Comparison of ENCODE assay signal across 29 cellular contexts in genomic region chr5:148085934-148086333, GRCh38. TPM values are rescaled to one million over a fixed set of nuclear protein-coding genes. Genes with fewer than 3 reads are reported as not detected.
DNase-seq lines count a peak whose midpoint lies in the region; ATAC-seq and TF ChIP-seq lines count a peak whose summit lies in the region.
"Had no signal": no experiment of that assay in that cellular context is flagged by ENCODE, and none has a peak within 500 bp of the region (broad histone marks: within the 10 kb centered on the region; RNA-seq: fewer than 3 reads in every experiment).

No MANE protein-coding gene starts in this region.

- H3K4me1 ChIP-seq in thyroid gland: no peaks in the 10 kb centered on the region
- H3K4me1 ChIP-seq: testis had no signal

- DNase-seq in NCI-H2171 treated with DMSO at 0.1 percent for 48 hours (lab: John Stamatoyannopoulos, UW): peak; percentile 23
- DNase-seq in NCI-H2171 (lab: John Stamatoyannopoulos, UW): no peak
- peak; percentile 4 for DNase-seq in fibroblast of villous mesenchyme (ENCODE audit: low read depth)
- peak; percentile 60 to 75 for DNase-seq in thyroid gland
- no peak for DNase-seq in activated effector memory CD4-positive, alpha-beta T cell treated with anti-CD3 and anti-CD28 coated beads, Interleukin-2, amount 50 U/mL, for 16 hours
- no peak for DNase-seq in activated T-cell treated with anti-CD3 and anti-CD28 coated beads, Interleukin-2, amount 50 U/mL, for 48 hours
- DNase-seq: activated CD4-positive, alpha-beta memory T cell treated with anti-CD3 and anti-CD28 coated beads for 36 hours; activated CD4-positive, CD25-positive, alpha-beta regulatory T cell treated with anti-CD3 and anti-CD28 coated beads, Interleukin-2, amount 50 U/mL, for 72 hours; activated CD8-positive, alpha-beta memory T cell treated with anti-CD3 and anti-CD28 coated beads, Interleukin-2, amount 50 U/mL, for 4 hours; activated naive CD4-positive, alpha-beta T cell treated with anti-CD3 and anti-CD28 coated beads, Interleukin-2, amount 10 ng/mL, durations not matched to agents 7 days and 5 days; body of pancreas; cerebellar nuclear complex; dermis blood vessel endothelial cell; endodermal cell; Kasumi-1; mesendoderm; NCI-H1436 treated with DMSO at 0.1 percent for 48 hours; ovary; SHP77; stimulated activated naive CD4-positive, alpha-beta T cell treated with Interleukin-2 at 50 U/mL for 16 hours; testis had no signal

- TF ChIP-seq POLR2A in thyroid gland (IDR thresholded peaks at IDR 0.05): no peak

- 33 to 34% methylated on average over 3 of the region's 3 CpGs for WGBS in thyroid gland, 2 donors

- no peaks in the 10 kb centered on the region for H3K36me3 ChIP-seq in thyroid gland
- H3K36me3 ChIP-seq: ovary had no signal

- H3K4me3 ChIP-seq in fibroblast of villous mesenchyme (ENCODE audit: low read depth, low read length) (no peak overlapping the region), thyroid gland (replicated peaks in 1 of 3) (no peak overlapping the region)
- H3K4me3 ChIP-seq: body of pancreas, ovary, testis had no signal

- H3K27ac ChIP-seq in thyroid gland: no peak overlapping the region
- H3K27ac ChIP-seq: 22Rv1, body of pancreas, ovary, testis had no signal

- intact Hi-C loops in thyroid gland (cut with DNase I): no loop called here

- ATAC-seq in SK-N-SH treated with all-trans-retinoic acid at 6 μM for 48 hours (peak; percentile 79), GM21737 (IDR thresholded peaks at IDR 0.05; ENCODE audit: unreplicated experiment) (no peak)
- ATAC-seq: body of pancreas, left lobe of liver, Panc1 had no signal

- H3K9me3 ChIP-seq in thyroid gland: no peaks in the 10 kb centered on the region
- H3K9me3 ChIP-seq: body of pancreas, ovary, testis had no signal

- H3K27me3 ChIP-seq in thyroid gland: no peaks in the 10 kb centered on the region
- H3K27me3 ChIP-seq: body of pancreas, ovary, testis had no signal

- TF ChIP-seq CTCF in fibroblast of villous mesenchyme (IDR thresholded peaks at IDR 0.05; ENCODE audit: insufficient read depth, low read depth, low read length): no peak
- TF ChIP-seq CTCF in thyroid gland (IDR thresholded peaks at IDR 0.05): no peak

TF ChIP-seq in SK-N-SH treated with all-trans-retinoic acid at 6 μM for 48 hours, 23 proteins besides CTCF, POLR2A, EP300 and RAD21:
- TF ChIP-seq ARNTL (CRISPR knock-in tag; IDR thresholded peaks at IDR 0.05; ENCODE audit: borderline replicate concordance, low read depth): no peak
- TF ChIP-seq BACH2 (CRISPR knock-in tag; IDR thresholded peaks at IDR 0.05; ENCODE audit: borderline replicate concordance): no peak
- no peak for TF ChIP-seq ESRRG (CRISPR knock-in tag; IDR thresholded peaks at IDR 0.05)
- TF ChIP-seq, protein P1, sequence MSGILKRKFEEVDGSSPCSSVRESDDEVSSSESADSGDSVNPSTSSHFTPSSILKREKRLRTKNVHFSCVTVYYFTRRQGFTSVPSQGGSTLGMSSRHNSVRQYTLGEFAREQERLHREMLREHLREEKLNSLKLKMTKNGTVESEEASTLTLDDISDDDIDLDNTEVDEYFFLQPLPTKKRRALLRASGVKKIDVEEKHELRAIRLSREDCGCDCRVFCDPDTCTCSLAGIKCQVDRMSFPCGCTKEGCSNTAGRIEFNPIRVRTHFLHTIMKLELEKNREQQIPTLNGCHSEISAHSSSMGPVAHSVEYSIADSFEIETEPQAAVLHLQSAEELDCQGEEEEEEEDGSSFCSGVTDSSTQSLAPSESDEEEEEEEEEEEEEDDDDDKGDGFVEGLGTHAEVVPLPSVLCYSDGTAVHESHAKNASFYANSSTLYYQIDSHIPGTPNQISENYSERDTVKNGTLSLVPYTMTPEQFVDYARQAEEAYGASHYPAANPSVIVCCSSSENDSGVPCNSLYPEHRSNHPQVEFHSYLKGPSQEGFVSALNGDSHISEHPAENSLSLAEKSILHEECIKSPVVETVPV (CRISPR knock-in tag; IDR thresholded peaks at IDR 0.05): no peak
- TF ChIP-seq ZNF70 (CRISPR knock-in tag; IDR thresholded peaks at IDR 0.05): no peak

RNA-seq across cellular contexts. Expression of gene SPINK5, which starts 22.2 kb away (rescaled TPM):
- total RNA-seq in fibroblast of villous mesenchyme (under 0.01 TPM in 1 of 2 replicates, not detected in the other), thyroid gland (1 to 10 TPM in 1 of 4 donors, under 1 TPM in 1, not detected in 2; 0.13 to 6.7 TPM)
- total RNA-seq: activated CD4-positive, alpha-beta memory T cell treated with anti-CD3 and anti-CD28 coated beads for 36 hours; left lobe of liver; NCI-H460; skeletal muscle tissue; T-helper 2 cell treated with Interferon-gamma antibody and Interleukin-4, amounts not matched to agents 100 ng/mL and 5 ng/mL, for 36 hours had no signal

Comparison
In these comparisons a context has a peak if more than half of its experiments do, and no peak if none do; other contexts are left out.
1. DNase-seq: peak in NCI-H2171 treated with DMSO at 0.1 percent for 48 hours (single experiment), fibroblast of villous mesenchyme (single experiment) and thyroid gland (2 of 2); none in NCI-H2171 (single experiment), activated effector memory CD4-positive, alpha-beta T cell treated with anti-CD3 and anti-CD28 coated beads, Interleukin-2, amount 50 U/mL, for 16 hours (single experiment) and activated T-cell treated with anti-CD3 and anti-CD28 coated beads, Interleukin-2, amount 50 U/mL, for 48 hours (0 of 2).